8 cellular contexts compared by ENCODE assay signal in genomic region chr1:35031103-35031452, GRCh38. TPM values are rescaled to one million over a fixed set of nuclear protein-coding genes. Genes with fewer than 3 reads are reported as not detected.
DNase-seq lines count a peak whose midpoint lies in the region; ATAC-seq, FAIRE-seq and TF ChIP-seq lines count a peak whose summit lies in the region.

No MANE protein-coding gene starts in this region.

- CTCF ChIA-PET in GM12878 (lab: Yijun Ruan, JAX): interaction anchor here (1.0 to 3.9 kb wide), 6 partner anchors 10 to 203 kb away, joined by 3 to 18 read pairs (median 3); partner anchors contain the start of gene TMEM35B

- peaks cover 11 to 19% (median 16%) of the 10 kb centered on the region in 10 experiments for H3K4me1 ChIP-seq in BLaER1 treated with 17β-estradiol and CSF1 and Interleukin-3, amounts not matched to agents 10 nM and 100 nM
- H3K4me1 ChIP-seq in HAP-1 (peaks cover 6% of the 10 kb centered on the region; the same call in 1 of the 2 replicates), GM12878 (ENCODE audit: control insufficient read depth, insufficient read depth, low read length) (peaks cover 3% of the 10 kb centered on the region; the same call in 1 of the 2 replicates)

- no peaks in the 10 kb centered on the region for H3K27me3 ChIP-seq in BLaER1 treated with 17β-estradiol and CSF1 and Interleukin-3, amounts not matched to agents 10 nM and 100 nM
- H3K27me3 ChIP-seq in HAP-1 (ENCODE audit: low read depth): no peaks in the 10 kb centered on the region
- no peaks in the 10 kb centered on the region for H3K27me3 ChIP-seq in GM12878 (replicated peaks in 1 of 2; ENCODE audit: control insufficient read depth in 2 of 2, insufficient read depth in 2 of 2, low read length in 1 of 2)

- H2AFZ ChIP-seq in GM12878 (ENCODE audit: control insufficient read depth, low read depth, low read length): peak overlapping the region; percentile 100

- TF ChIP-seq POLR2A in GM12878 (IDR thresholded peaks at IDR 0.05; ENCODE audit: low read depth, low read length): no peak

- peaks cover 12% of the 10 kb centered on the region for H3K36me3 Mint-ChIP-seq in T-helper 17 cell (ENCODE audit: low read depth)

- peak overlapping the region; percentile 74 to 94 (median 84) for H3K9ac ChIP-seq in BLaER1 treated with 17β-estradiol and CSF1 and Interleukin-3, amounts not matched to agents 10 nM and 100 nM
- H3K9ac ChIP-seq in GM12878 (ENCODE audit: control insufficient read depth, insufficient read depth, low read length): peak overlapping the region; percentile 86

- RAD21 ChIA-PET in GM12878 (lab: Charles Lee; ENCODE audit: unreplicated experiment): interaction anchor here (1.0 to 1.9 kb wide), 7 partner anchors 14 to 111 kb away, joined by 3 to 12 read pairs (median 4); partner anchors contain the start of genes DLGAP3, TMEM35B and ZMYM1

- SMC1A ChIA-PET in GM12878 (lab: Charles Lee; ENCODE audit: uncharacterized antibody, unreplicated experiment): interaction anchor here (1.2 to 3.0 kb wide), 5 partner anchors 9 to 160 kb away, joined by 3 to 30 read pairs (median 4); partner anchors contain the start of genes TMEM35B and ZMYM1

- no peak for TF ChIP-seq CTCF in GM12878 (IDR thresholded peaks at IDR 0.05 in 2 of 3, conservative IDR thresholded peaks at IDR 0.05 in 1 of 3; ENCODE audit: control insufficient read depth in 2 of 3, extremely low read depth in 1 of 3, insufficient read depth in 1 of 3, low read depth in 3 of 3, low read length in 3 of 3)

- no peak for FAIRE-seq in GM12878 (lab: Jason Lieb, UNC)

- ATAC-seq in T-helper 17 cell (peak; percentile 29), GM12878 (peak; percentile 70), GM18517 (IDR thresholded peaks at IDR 0.05; ENCODE audit: unreplicated experiment) (no peak), GM21737 (IDR thresholded peaks at IDR 0.05; ENCODE audit: unreplicated experiment) (no peak)

- H4K20me1 ChIP-seq in BLaER1 treated with 17β-estradiol and CSF1 and Interleukin-3, amounts not matched to agents 10 nM and 100 nM: peaks cover 0 to 23% (median 0%) of the 10 kb centered on the region in 11 experiments; a peak in 4 of 22 replicates
- H4K20me1 ChIP-seq in GM12878 (ENCODE audit: control insufficient read depth, insufficient read depth): no peaks in the 10 kb centered on the region

- BruUV-seq in GM12878 (replicated peaks; lab: Mats Ljungman, UMichigan): TSS peak; percentile 90

- intact Hi-C loops in GM12878 (cut with micrococcal nuclease; ENCODE audit: unreplicated experiment): loop anchor here (2.0 to 5.0 kb wide), 3 partner anchors 46 to 172 kb away; partner anchors contain the start of genes SFPQ, SMIM12 and TMEM35B

- TF ChIP-seq RAD21 in GM12878 (IDR thresholded peaks at IDR 0.05; ENCODE audit: insufficient read depth, low read depth, low read length): no peak

- POLR2A ChIA-PET in GM12878 (lab: Charles Lee): interaction anchor here (0.9 to 3.0 kb wide), 4 partner anchors 12 to 48 kb away, joined by 5 to 17 read pairs (median 11); partner anchors contain the start of genes TMEM35B and ZMYM1

- peak overlapping the region; percentile 74 to 87 (median 80) for H3K4me3 ChIP-seq in BLaER1 treated with 17β-estradiol and CSF1 and Interleukin-3, amounts not matched to agents 10 nM and 100 nM
- H3K4me3 ChIP-seq in HAP-1: peak overlapping the region; percentile 57
- H3K4me3 ChIP-seq in GM12878: peak overlapping the region; percentile 85

- H3K4me1 Mint-ChIP-seq in T-helper 17 cell: peaks cover 33% of the 10 kb centered on the region

- peak overlapping the region; percentile 69 to 94 (median 84) for H3K27ac ChIP-seq in BLaER1 treated with 17β-estradiol and CSF1 and Interleukin-3, amounts not matched to agents 10 nM and 100 nM
- H3K27ac ChIP-seq in GM12878 (ENCODE audit: control insufficient read depth, insufficient read depth): peak overlapping the region; percentile 90

- peak overlapping the region; percentile 79 to 98 (median 90) for H3K4me2 ChIP-seq in BLaER1 treated with 17β-estradiol and CSF1 and Interleukin-3, amounts not matched to agents 10 nM and 100 nM
- H3K4me2 ChIP-seq in GM12878 (ENCODE audit: control insufficient read depth, insufficient read depth): peak overlapping the region; percentile 68

- H3K36me3 ChIP-seq in BLaER1 treated with 17β-estradiol and CSF1 and Interleukin-3, amounts not matched to agents 10 nM and 100 nM: peaks cover 17 to 26% (median 21%) of the 10 kb centered on the region in 11 experiments
- peaks cover 3% of the 10 kb centered on the region for H3K36me3 ChIP-seq in HAP-1 (replicated peaks)
- H3K36me3 ChIP-seq in GM12878 (ENCODE audit: control insufficient read depth in 2 of 2, insufficient read depth in 2 of 2, low read length in 1 of 2): no peaks in the 10 kb centered on the region

- in situ Hi-C loops in HAP-1 (cut with MboI; ENCODE audit: low sequenced_read_pairs) (no loop called here), GM12878 (cut with MboI) (no loop called here)

- TF ChIP-seq EP300 in GM12878 (IDR thresholded peaks at IDR 0.05; ENCODE audit: borderline replicate concordance in 1 of 2, control insufficient read depth in 1 of 2, low read depth in 2 of 2, low read length in 2 of 2): no peak

- peak overlapping the region; percentile 96 for H3K4me3 Mint-ChIP-seq in T-helper 17 cell

- 2% methylated on average over 11 of the region's 11 CpGs for WGBS in GM12878 (ENCODE audit: insufficient coverage, insufficient replicate concordance, low lambda C conversion rate, missing lambda C conversion rate)

- H3K27me3 Mint-ChIP-seq in T-helper 17 cell: no peaks in the 10 kb centered on the region

- H3K79me2 ChIP-seq in GM12878 (ENCODE audit: control insufficient read depth, insufficient read depth, low read length): peaks cover 24% of the 10 kb centered on the region

- DNase-seq in HAP-1 (ENCODE audit: low spot score in 2 of 2): peak; percentile 22 to 43
- DNase-seq in T-helper 17 cell: no peak
- DNase-seq in GM12878 (ENCODE audit: low read depth, low spot score): no peak
- peak; percentile 61 for DNase-seq in iPS-NIHi7 (ENCODE audit: extremely low spot score)
- DNase-seq in stimulated activated CD4-positive, alpha-beta T cell treated with anti-CD3 and anti-CD28 coated beads, Interleukin-12 subunit alpha, Interleukin-12 subunit beta, amount 100 ng/mL, for 4 hours: peak; percentile 33

- H3K27ac Mint-ChIP-seq in T-helper 17 cell: peak overlapping the region; percentile 95

- peaks cover 19 to 28% (median 26%) of the 10 kb centered on the region in 11 experiments for H3K9me3 ChIP-seq in BLaER1 treated with 17β-estradiol and CSF1 and Interleukin-3, amounts not matched to agents 10 nM and 100 nM (replicated peaks in 1 of 11)
- peaks cover 13% of the 10 kb centered on the region for H3K9me3 ChIP-seq in HAP-1
- H3K9me3 ChIP-seq in T-helper 17 cell (ENCODE audit: control insufficient read depth, low read length, poor library complexity, severe bottlenecking): peaks cover 2% of the 10 kb centered on the region
- H3K9me3 ChIP-seq in GM12878 (replicated peaks; ENCODE audit: control insufficient read depth, insufficient read depth, low read length): peaks cover 3% of the 10 kb centered on the region; the same call in 2 of the 3 replicates

RNA-seq across cellular contexts. Expression of gene ZMYM6, which starts 0.7 kb away (rescaled TPM):
- total RNA-seq in T-helper 17 cell: 10 to 100 TPM; 21.9 to 27.7 TPM
- 117 and 126 TPM in 2 replicates for total RNA-seq in GM12878 (2013; cell fraction: nucleolus; rRNA removed)
- total RNA-seq in GM12878 (2014; rRNA removed): 14.0 and 16.5 TPM in 2 replicates
- 14.1 and 14.3 TPM in 2 replicates for total RNA-seq in GM12878 (2014; rRNA removed; fragmentation: Illumina TruSeq; extraction: Trizol)
- total RNA-seq in GM12878 (2021): 11.9 and 16.7 TPM in 2 replicates
- 7.2 TPM for polyA plus RNA-seq in GM12878 (2011; ENCODE audit: low read depth)
- polyA plus RNA-seq in GM12878 (2011; rRNA removed): 14.2 and 20.4 TPM in 2 replicates
- 7.1 and 9.9 TPM in 2 replicates for polyA plus RNA-seq in GM12878 (2011; cell fraction: cytosol; rRNA removed)
- 22.0 and 27.2 TPM in 2 replicates for polyA plus RNA-seq in GM12878 (2011; cell fraction: nucleus; rRNA removed)
- polyA plus RNA-seq in GM12878 (2012): 13.3 and 17.0 TPM in 2 replicates
- polyA plus RNA-seq in GM12878 (2014; fragmentation: Illumina TruSeq; extraction: Trizol): 16.3 and 19.2 TPM in 2 replicates
- polyA plus RNA-seq in GM12878 (2014; fragmentation: Nextera tagmentation; extraction: Ambion mirVana): 1 to 10 TPM; 8.2 to 8.9 TPM
- 14.6 and 17.1 TPM in 2 replicates for polyA plus RNA-seq in GM12878 (2014; rRNA removed)
- 10 to 100 TPM; 12.3 to 14.0 TPM for polyA plus RNA-seq in GM12878 (2016; fragmentation: Nextera tagmentation; extraction: Ambion mirVana)
- 17.1 and 30.8 TPM in 2 replicates for polyA minus RNA-seq in GM12878 (2011; rRNA and poly(A)+ RNA removed)
- 5.2 and 6.9 TPM in 2 replicates for polyA minus RNA-seq in GM12878 (2011; cell fraction: cytosol; rRNA and poly(A)+ RNA removed)
- polyA minus RNA-seq in GM12878 (2011; cell fraction: nucleus; rRNA and poly(A)+ RNA removed): 21.4 and 41.3 TPM in 2 replicates

RNA-seq across cellular contexts. Expression of gene TMEM35B, which starts 45.9 kb away (rescaled TPM):
- total RNA-seq in T-helper 17 cell (10 to 100 TPM; 10.6 to 14.4 TPM), GM12878 (2014; rRNA removed) (21.7 and 22.9 TPM in 2 replicates), GM12878 (2014; rRNA removed; fragmentation: Illumina TruSeq; extraction: Trizol) (14.1 and 14.8 TPM in 2 replicates), GM12878 (2021) (15.2 and 18.8 TPM in 2 replicates)
- 22.4 and 26.1 TPM in 2 replicates for total RNA-seq in GM12878 (2013; cell fraction: nucleolus; rRNA removed)
- 13.7 TPM for polyA plus RNA-seq in GM12878 (2011; ENCODE audit: low read depth)
- polyA plus RNA-seq in GM12878 (2011; rRNA removed) (38.4 and 43.8 TPM in 2 replicates), GM12878 (2014; fragmentation: Illumina TruSeq; extraction: Trizol) (17.3 TPM in 2 replicates), GM12878 (2014; fragmentation: Nextera tagmentation; extraction: Ambion mirVana) (100 to 1,000 TPM; 118 to 138 TPM), GM12878 (2014; rRNA removed) (19.0 and 21.0 TPM in 2 replicates), GM12878 (2016; fragmentation: Nextera tagmentation; extraction: Ambion mirVana) (10 to 100 TPM; 66.6 to 71.0 TPM)
- 34.4 and 38.3 TPM in 2 replicates for polyA plus RNA-seq in GM12878 (2011; cell fraction: cytosol; rRNA removed)
- polyA plus RNA-seq in GM12878 (2011; cell fraction: nucleus; rRNA removed): 15.3 and 33.7 TPM in 2 replicates
- 19.9 and 24.3 TPM in 2 replicates for polyA plus RNA-seq in GM12878 (2012)
- polyA minus RNA-seq in GM12878 (2011; rRNA and poly(A)+ RNA removed): 24.8 and 28.9 TPM in 2 replicates
- polyA minus RNA-seq in GM12878 (2011; cell fraction: cytosol; rRNA and poly(A)+ RNA removed): 4.4 and 5.2 TPM in 2 replicates
- 7.5 and 9.5 TPM in 2 replicates for polyA minus RNA-seq in GM12878 (2011; cell fraction: nucleus; rRNA and poly(A)+ RNA removed)

RNA-seq across cellular contexts. Expression of gene ZMYM1, which starts 48.1 kb away (rescaled TPM):
- total RNA-seq in T-helper 17 cell (10 to 100 TPM in 1 of 2 donors, 1 to 10 TPM in 1; 8.0 to 11.1 TPM), GM12878 (2014; rRNA removed) (0.96 and 3.9 TPM in 2 replicates), GM12878 (2014; rRNA removed; fragmentation: Illumina TruSeq; extraction: Trizol) (1.7 and 2.3 TPM in 2 replicates), GM12878 (2021) (1.8 and 2.6 TPM in 2 replicates)
- total RNA-seq in GM12878 (2013; cell fraction: nucleolus; rRNA removed): 13.1 and 23.6 TPM in 2 replicates
- polyA plus RNA-seq in GM12878 (2011; ENCODE audit: low read depth): 0.31 TPM
- polyA plus RNA-seq in GM12878 (2011; rRNA removed) (5.0 and 5.2 TPM in 2 replicates), GM12878 (2014; fragmentation: Illumina TruSeq; extraction: Trizol) (1.6 and 2.0 TPM in 2 replicates), GM12878 (2014; fragmentation: Nextera tagmentation; extraction: Ambion mirVana) (1 to 10 TPM in 1 of 2 experiments, under 1 TPM in 1; 0.68 to 2.1 TPM), GM12878 (2014; rRNA removed) (0.58 and 0.89 TPM in 2 replicates), GM12878 (2016; fragmentation: Nextera tagmentation; extraction: Ambion mirVana) (1 to 10 TPM in 1 of 2 experiments, under 1 TPM in 1; 0.45 to 1.1 TPM)
- polyA plus RNA-seq in GM12878 (2011; cell fraction: cytosol; rRNA removed): 1.4 and 3.1 TPM in 2 replicates
- 2.3 and 3.7 TPM in 2 replicates for polyA plus RNA-seq in GM12878 (2011; cell fraction: nucleus; rRNA removed)
- polyA plus RNA-seq in GM12878 (2012): 0.66 and 0.94 TPM in 2 replicates
- 5.5 and 9.3 TPM in 2 replicates for polyA minus RNA-seq in GM12878 (2011; rRNA and poly(A)+ RNA removed)
- 2.5 and 4.6 TPM in 2 replicates for polyA minus RNA-seq in GM12878 (2011; cell fraction: cytosol; rRNA and poly(A)+ RNA removed)
- polyA minus RNA-seq in GM12878 (2011; cell fraction: nucleus; rRNA and poly(A)+ RNA removed): 1.6 and 3.0 TPM in 2 replicates

Comparison
In these comparisons a context has a peak if more than half of its experiments do, and no peak if none do; other contexts are left out.
1. DNase-seq: peak in HAP-1 (2 of 2), iPS-NIHi7 (single experiment) and stimulated activated CD4-positive, alpha-beta T cell treated with anti-CD3 and anti-CD28 coated beads, Interleukin-12 subunit alpha, Interleukin-12 subunit beta, amount 100 ng/mL, for 4 hours (single experiment); none in T-helper 17 cell (0 of 3) and GM12878 (single experiment).
2. ATAC-seq: peak in T-helper 17 cell (single experiment) and GM12878 (single experiment); none in GM18517 (single experiment) and GM21737 (single experiment).
3. Peak in every context shown above with its lines, with median percentiles within 50 percentile points of each other: H3K4me3 ChIP-seq.